In genomic region chr1:160618763-160619274, GRCh38 we compare ENCODE assay signal across 8 cellular contexts. TPM values are rescaled to one million over a fixed set of nuclear protein-coding genes. Genes with fewer than 3 reads are reported as not detected.
DNase-seq lines count a peak whose midpoint lies in the region; ATAC-seq, FAIRE-seq and TF ChIP-seq lines count a peak whose summit lies in the region.

No MANE protein-coding gene starts in this region.

- no peaks in the 10 kb centered on the region for H3K4me1 ChIP-seq in psoas muscle

- peak; percentile 41; the same call in 1 of the 2 replicates for TF ChIP-seq POLR2A in GM12891 (IDR thresholded peaks at IDR 0.05; ENCODE audit: low read depth, low read length)

- WGBS in psoas muscle, 3 donors: 80 to 95% (median 84%) methylated on average over 3 of the region's 3 CpGs

- intact Hi-C loops in psoas muscle (cut with DNase I): no loop called here

- H3K4me3 ChIP-seq in epithelial cell of esophagus (ENCODE audit: low read length) (no peak overlapping the region), psoas muscle (no peak overlapping the region)

- peak; percentile 5 for FAIRE-seq in GM12891 (lab: Jason Lieb, UNC)
- no peak for FAIRE-seq in RCC 7860 (lab: Jason Lieb, UNC)

- DNase-seq in GM12891 (ENCODE audit: insufficient read length, low spot score) (no peak), RWPE1 (ENCODE audit: low spot score) (no peak), epithelial cell of esophagus (ENCODE audit: low read depth) (peak; percentile 7), RCC 7860 (ENCODE audit: low spot score) (no peak), psoas muscle (no peak)

- CTCF ChIA-PET in RWPE1 (lab: Yijun Ruan, JAX): interaction anchor here (0.6 to 0.7 kb wide), 3 partner anchors 21 to 479 kb away, joined by 4 to 5 read pairs (median 4); no protein-coding TSS in a partner anchor

- POLR2A ChIA-PET in RWPE1 (lab: Yijun Ruan, JAX; ENCODE audit: low non-redundant PET): no interaction called here

- no peaks in the 10 kb centered on the region for H3K27me3 ChIP-seq in psoas muscle (ENCODE audit: insufficient read depth in 3 of 3, low read length in 2 of 3)

- H3K9me3 ChIP-seq in psoas muscle: no peaks in the 10 kb centered on the region

- no peak for ATAC-seq in HG03280 (IDR thresholded peaks at IDR 0.05; ENCODE audit: unreplicated experiment)
- no peak for ATAC-seq in esophagus mucosa
- no peak for ATAC-seq in psoas muscle

- no peak overlapping the region for H3K27ac ChIP-seq in 22Rv1
- no peak overlapping the region for H3K27ac ChIP-seq in RWPE1
- H3K27ac ChIP-seq in psoas muscle: no peak overlapping the region

- TF ChIP-seq CTCF in 22Rv1 (IDR thresholded peaks at IDR 0.05): peak; percentile 92
- peak; percentile 36; the same call in 1 of the 2 replicates for TF ChIP-seq CTCF in RWPE1 (conservative IDR thresholded peaks at IDR 0.05; ENCODE audit: low read depth)
- peak; percentile 38 for TF ChIP-seq CTCF in epithelial cell of esophagus (IDR thresholded peaks at IDR 0.05; ENCODE audit: insufficient read depth, low read depth, low read length, missing control alignments)
- no peak for TF ChIP-seq CTCF in psoas muscle (IDR thresholded peaks at IDR 0.05)

- H3K36me3 ChIP-seq in psoas muscle (ENCODE audit: insufficient read depth in 1 of 2, low read depth in 1 of 2): no peaks in the 10 kb centered on the region

TF ChIP-seq in GM12891, 5 proteins besides CTCF, POLR2A, EP300 and RAD21:
- TF ChIP-seq SPI1 (IDR thresholded peaks at IDR 0.05; ENCODE audit: low read depth, low read length): no peak
- TF ChIP-seq TAF1 (IDR thresholded peaks at IDR 0.05; ENCODE audit: low read depth, low read length): no peak
- TF ChIP-seq POU2F2 (IDR thresholded peaks at IDR 0.05; ENCODE audit: low read depth, low read length): no peak
- no peak for TF ChIP-seq POLR2AphosphoS5 (IDR thresholded peaks at IDR 0.05; ENCODE audit: low read depth, low read length)
- no peak for TF ChIP-seq PAX5 (IDR thresholded peaks at IDR 0.05; ENCODE audit: insufficient read depth, low read length, severe bottlenecking)

RNA-seq across cellular contexts. Expression of gene SLAMF1, which starts 28.0 kb away (rescaled TPM):
- polyA plus RNA-seq in GM12891 (2012; ENCODE audit: low read depth, missing spikeins): 102 TPM
- total RNA-seq in esophagus mucosa (0.36 TPM), psoas muscle (under 1 TPM; 0.06 to 0.27 (median 0.10) TPM)
- polyA plus RNA-seq in psoas muscle: under 1 TPM; 0.03 to 0.30 (median 0.04) TPM

RNA-seq across cellular contexts. Expression of gene CD84, which starts 39.5 kb away (rescaled TPM):
- 14.9 TPM for polyA plus RNA-seq in GM12891 (2012; ENCODE audit: low read depth, missing spikeins)
- 1.2 TPM for total RNA-seq in esophagus mucosa
- total RNA-seq in psoas muscle: 1 to 10 TPM in 2 of 4 donors, under 1 TPM in 2; 0.75 to 2.6 (median 1.3) TPM
- under 1 TPM; 0.04 to 0.13 (median 0.10) TPM for polyA plus RNA-seq in psoas muscle
